2 cellular contexts compared by ENCODE assay signal in genomic region chr1:115906627-115907026, GRCh38.
TF ChIP-seq lines count a peak whose summit lies in the region.

No MANE protein-coding gene starts in this region.

TF ChIP-seq in GM23338, 12 proteins besides CTCF, POLR2A, EP300 and RAD21 (continued from another document):
- TF ChIP-seq REST (IDR thresholded peaks at IDR 0.05; ENCODE audit: unreplicated experiment) (no peak), STAT1 (IDR thresholded peaks at IDR 0.05; ENCODE audit: unreplicated experiment) (no peak), ZNF114 (CRISPR knock-in tag; IDR thresholded peaks at IDR 0.05) (no peak), CREB1 (CRISPR knock-in tag; IDR thresholded peaks at IDR 0.05; ENCODE audit: low read depth) (no peak), EZH2 (IDR thresholded peaks at IDR 0.05; ENCODE audit: low read depth, unreplicated experiment) (no peak), NANOG (IDR thresholded peaks at IDR 0.05; ENCODE audit: borderline replicate concordance) (no peak), ZNF331 (CRISPR knock-in tag; IDR thresholded peaks at IDR 0.05; ENCODE audit: low read depth) (no peak), JUNB (IDR thresholded peaks at IDR 0.05; ENCODE audit: unreplicated experiment) (no peak), POLR2AphosphoS5 (IDR thresholded peaks at IDR 0.05; ENCODE audit: low read depth) (no peak), EZH2phosphoT487 (IDR thresholded peaks at IDR 0.05; ENCODE audit: unreplicated experiment) (no peak), ZNF462 (CRISPR knock-in tag; IDR thresholded peaks at IDR 0.05) (no peak)

TF ChIP-seq in SK-N-SH treated with all-trans-retinoic acid at 6 μM for 48 hours, 23 proteins besides CTCF, POLR2A, EP300 and RAD21 (continued from another document):
- TF ChIP-seq PATZ1 (CRISPR knock-in tag; IDR thresholded peaks at IDR 0.05; ENCODE audit: borderline replicate concordance), result no peak
- TF ChIP-seq ISL1 (CRISPR knock-in tag; IDR thresholded peaks at IDR 0.05), result no peak
- no peak for TF ChIP-seq RARB (CRISPR knock-in tag; IDR thresholded peaks at IDR 0.05)
TF ChIP-seq in SK-N-SH treated with all-trans-retinoic acid at 6 μM for 48 hours: peak in this region for 0.
